ENCODE assay signal across 1 cellular context in the genomic region with DNA sequence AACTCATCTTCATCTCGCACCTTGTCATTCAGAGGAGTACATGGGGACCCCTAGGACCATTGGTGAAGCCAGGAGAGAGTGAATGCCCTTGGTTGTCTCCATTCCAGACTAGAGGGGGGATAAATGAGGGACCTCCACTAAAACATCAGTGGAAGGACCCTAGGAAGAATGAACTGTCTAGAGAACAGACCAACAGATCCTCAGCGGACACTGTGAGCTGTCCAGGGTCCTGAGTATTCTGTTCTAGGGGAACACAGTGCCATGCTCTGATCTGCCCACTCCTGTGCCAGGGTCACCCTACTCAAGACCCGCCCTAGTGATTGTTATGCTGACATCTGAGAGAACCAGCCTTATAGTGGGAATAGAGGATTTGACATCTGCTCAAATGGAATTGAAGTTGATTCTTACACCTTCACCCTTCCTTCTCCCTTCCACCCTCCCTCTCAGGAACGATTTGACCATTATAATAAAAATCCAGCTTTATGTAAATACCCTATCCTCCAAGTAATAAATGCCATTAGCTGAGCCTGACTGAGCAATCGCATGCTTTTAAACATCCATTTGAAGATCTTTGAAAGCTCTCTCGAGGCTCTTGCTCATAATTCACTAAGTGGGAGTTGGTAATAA.
TF ChIP-seq lines count a peak whose summit lies in the region.

No MANE protein-coding gene starts in this region.

TF ChIP-seq in HepG2, 621 proteins besides CTCF, POLR2A, EP300 and RAD21 (continued from another document and continues in another):
- TF ChIP-seq, protein P1, sequence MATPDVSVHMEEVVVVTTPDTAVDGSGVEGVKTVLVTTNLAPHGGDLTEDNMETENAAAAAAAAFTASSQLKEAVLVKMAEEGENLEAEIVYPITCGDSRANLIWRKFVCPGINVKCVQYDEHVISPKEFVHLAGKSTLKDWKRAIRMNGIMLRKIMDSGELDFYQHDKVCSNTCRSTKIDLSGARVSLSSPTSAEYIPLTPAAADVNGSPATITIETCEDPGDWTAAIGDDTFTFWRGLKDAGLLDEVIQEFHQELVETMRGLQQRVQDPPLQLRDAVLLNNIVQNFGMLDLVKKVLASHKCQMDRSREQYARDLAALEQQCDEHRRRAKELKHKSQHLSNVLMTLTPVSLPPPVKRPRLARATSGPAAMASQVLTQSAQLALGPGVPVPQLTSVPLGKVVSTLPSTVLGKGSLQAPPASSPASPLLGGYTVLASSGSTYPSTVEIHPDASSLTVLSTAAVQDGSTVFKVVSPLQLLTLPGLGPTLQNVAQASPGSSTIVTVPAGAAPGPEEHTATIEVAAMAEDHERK (CRISPR knock-in tag; IDR thresholded peaks at IDR 0.05; ENCODE audit: low read depth): no peak
- TF ChIP-seq, protein P2, sequence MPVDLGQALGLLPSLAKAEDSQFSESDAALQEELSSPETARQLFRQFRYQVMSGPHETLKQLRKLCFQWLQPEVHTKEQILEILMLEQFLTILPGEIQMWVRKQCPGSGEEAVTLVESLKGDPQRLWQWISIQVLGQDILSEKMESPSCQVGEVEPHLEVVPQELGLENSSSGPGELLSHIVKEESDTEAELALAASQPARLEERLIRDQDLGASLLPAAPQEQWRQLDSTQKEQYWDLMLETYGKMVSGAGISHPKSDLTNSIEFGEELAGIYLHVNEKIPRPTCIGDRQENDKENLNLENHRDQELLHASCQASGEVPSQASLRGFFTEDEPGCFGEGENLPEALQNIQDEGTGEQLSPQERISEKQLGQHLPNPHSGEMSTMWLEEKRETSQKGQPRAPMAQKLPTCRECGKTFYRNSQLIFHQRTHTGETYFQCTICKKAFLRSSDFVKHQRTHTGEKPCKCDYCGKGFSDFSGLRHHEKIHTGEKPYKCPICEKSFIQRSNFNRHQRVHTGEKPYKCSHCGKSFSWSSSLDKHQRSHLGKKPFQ (CRISPR knock-in tag; IDR thresholded peaks at IDR 0.05; ENCODE audit: insufficient replicate concordance): peak; percentile 49
- TF ChIP-seq ZMYM2 (CRISPR knock-in tag; IDR thresholded peaks at IDR 0.05) (no peak), NRL (CRISPR knock-in tag; IDR thresholded peaks at IDR 0.05; ENCODE audit: borderline replicate concordance) (no peak), ZNF615 (CRISPR knock-in tag; IDR thresholded peaks at IDR 0.05; ENCODE audit: borderline replicate concordance) (no peak), FOXP1 (IDR thresholded peaks at IDR 0.05) (no peak), FOXP1 (CRISPR knock-in tag; IDR thresholded peaks at IDR 0.05) (no peak), TP53 (CRISPR knock-in tag; conservative IDR thresholded peaks at IDR 0.05) (no peak), ZSCAN30 (CRISPR knock-in tag; IDR thresholded peaks at IDR 0.05) (no peak), ZNF451 (CRISPR knock-in tag; IDR thresholded peaks at IDR 0.05) (no peak), ZBTB1 (CRISPR knock-in tag; IDR thresholded peaks at IDR 0.05; ENCODE audit: borderline replicate concordance) (no peak; the same call in 1 of the 2 replicates), GABPB1 (CRISPR knock-in tag; IDR thresholded peaks at IDR 0.05) (no peak; the same call in 1 of the 2 replicates), XRCC5 (optimal IDR thresholded peaks at IDR 0.05; ENCODE audit: low read length) (peak; percentile 25), ZNF24 (IDR thresholded peaks at IDR 0.05) (no peak), SALL2 (CRISPR knock-in tag; IDR thresholded peaks at IDR 0.05) (no peak), ZNF230 (CRISPR knock-in tag; IDR thresholded peaks at IDR 0.05) (no peak), ZNF251 (CRISPR knock-in tag; IDR thresholded peaks at IDR 0.05) (no peak), ELF3 (CRISPR knock-in tag; IDR thresholded peaks at IDR 0.05) (peak; percentile 75), NFKB2 (CRISPR knock-in tag; IDR thresholded peaks at IDR 0.05; ENCODE audit: borderline replicate concordance) (no peak), ZNF709 (CRISPR knock-in tag; IDR thresholded peaks at IDR 0.05) (no peak), KDM1A (CRISPR knock-in tag; IDR thresholded peaks at IDR 0.05) (no peak), NFE2L2 (IDR thresholded peaks at IDR 0.05; ENCODE audit: low read length) (no peak), ARID2 (CRISPR knock-in tag; IDR thresholded peaks at IDR 0.05; ENCODE audit: borderline replicate concordance) (no peak), POLR2AphosphoS5 (IDR thresholded peaks at IDR 0.05; ENCODE audit: low read depth, low read length) (no peak), ATRX (CRISPR knock-in tag; IDR thresholded peaks at IDR 0.05; ENCODE audit: borderline replicate concordance) (no peak), TRIM24 (CRISPR knock-in tag; IDR thresholded peaks at IDR 0.05) (no peak), MIXL1 (CRISPR knock-in tag; IDR thresholded peaks at IDR 0.05) (0 out of 2 replicates have a peak, but pooled peaks have one; percentile 68), RFXANK (CRISPR knock-in tag; IDR thresholded peaks at IDR 0.05) (no peak), ZFP36L1 (CRISPR knock-in tag; IDR thresholded peaks at IDR 0.05) (0 out of 2 replicates have a peak, but pooled peaks have one; percentile 30), NR2C2 (CRISPR knock-in tag; IDR thresholded peaks at IDR 0.05; ENCODE audit: borderline replicate concordance) (no peak), ZNF180 (CRISPR knock-in tag; IDR thresholded peaks at IDR 0.05; ENCODE audit: borderline replicate concordance, low read depth) (no peak), REXO4 (CRISPR knock-in tag; IDR thresholded peaks at IDR 0.05; ENCODE audit: borderline replicate concordance) (no peak), NR2F6 (IDR thresholded peaks at IDR 0.05) (no peak), NR2F6 (CRISPR knock-in tag; IDR thresholded peaks at IDR 0.05) (no peak), RARG (CRISPR knock-in tag; IDR thresholded peaks at IDR 0.05; ENCODE audit: low read depth) (no peak)
- TF ChIP-seq, protein P3, sequence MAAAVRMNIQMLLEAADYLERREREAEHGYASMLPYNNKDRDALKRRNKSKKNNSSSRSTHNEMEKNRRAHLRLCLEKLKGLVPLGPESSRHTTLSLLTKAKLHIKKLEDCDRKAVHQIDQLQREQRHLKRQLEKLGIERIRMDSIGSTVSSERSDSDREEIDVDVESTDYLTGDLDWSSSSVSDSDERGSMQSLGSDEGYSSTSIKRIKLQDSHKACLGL (CRISPR knock-in tag; IDR thresholded peaks at IDR 0.05): no peak
- TF ChIP-seq, protein P4, sequence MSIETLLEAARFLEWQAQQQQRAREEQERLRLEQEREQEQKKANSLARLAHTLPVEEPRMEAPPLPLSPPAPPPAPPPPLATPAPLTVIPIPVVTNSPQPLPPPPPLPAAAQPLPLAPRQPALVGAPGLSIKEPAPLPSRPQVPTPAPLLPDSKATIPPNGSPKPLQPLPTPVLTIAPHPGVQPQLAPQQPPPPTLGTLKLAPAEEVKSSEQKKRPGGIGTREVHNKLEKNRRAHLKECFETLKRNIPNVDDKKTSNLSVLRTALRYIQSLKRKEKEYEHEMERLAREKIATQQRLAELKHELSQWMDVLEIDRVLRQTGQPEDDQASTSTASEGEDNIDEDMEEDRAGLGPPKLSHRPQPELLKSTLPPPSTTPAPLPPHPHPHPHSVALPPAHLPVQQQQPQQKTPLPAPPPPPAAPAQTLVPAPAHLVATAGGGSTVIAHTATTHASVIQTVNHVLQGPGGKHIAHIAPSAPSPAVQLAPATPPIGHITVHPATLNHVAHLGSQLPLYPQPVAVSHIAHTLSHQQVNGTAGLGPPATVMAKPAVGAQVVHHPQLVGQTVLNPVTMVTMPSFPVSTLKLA (IDR thresholded peaks at IDR 0.05): no peak
- TF ChIP-seq, protein P5, sequence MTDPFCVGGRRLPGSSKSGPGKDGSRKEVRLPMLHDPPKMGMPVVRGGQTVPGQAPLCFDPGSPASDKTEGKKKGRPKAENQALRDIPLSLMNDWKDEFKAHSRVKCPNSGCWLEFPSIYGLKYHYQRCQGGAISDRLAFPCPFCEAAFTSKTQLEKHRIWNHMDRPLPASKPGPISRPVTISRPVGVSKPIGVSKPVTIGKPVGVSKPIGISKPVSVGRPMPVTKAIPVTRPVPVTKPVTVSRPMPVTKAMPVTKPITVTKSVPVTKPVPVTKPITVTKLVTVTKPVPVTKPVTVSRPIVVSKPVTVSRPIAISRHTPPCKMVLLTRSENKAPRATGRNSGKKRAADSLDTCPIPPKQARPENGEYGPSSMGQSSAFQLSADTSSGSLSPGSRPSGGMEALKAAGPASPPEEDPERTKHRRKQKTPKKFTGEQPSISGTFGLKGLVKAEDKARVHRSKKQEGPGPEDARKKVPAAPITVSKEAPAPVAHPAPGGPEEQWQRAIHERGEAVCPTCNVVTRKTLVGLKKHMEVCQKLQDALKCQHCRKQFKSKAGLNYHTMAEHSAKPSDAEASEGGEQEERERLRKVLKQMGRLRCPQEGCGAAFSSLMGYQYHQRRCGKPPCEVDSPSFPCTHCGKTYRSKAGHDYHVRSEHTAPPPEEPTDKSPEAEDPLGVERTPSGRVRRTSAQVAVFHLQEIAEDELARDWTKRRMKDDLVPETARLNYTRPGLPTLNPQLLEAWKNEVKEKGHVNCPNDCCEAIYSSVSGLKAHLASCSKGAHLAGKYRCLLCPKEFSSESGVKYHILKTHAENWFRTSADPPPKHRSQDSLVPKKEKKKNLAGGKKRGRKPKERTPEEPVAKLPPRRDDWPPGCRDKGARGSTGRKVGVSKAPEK (CRISPR knock-in tag; IDR thresholded peaks at IDR 0.05; ENCODE audit: borderline replicate concordance): no peak
- TF ChIP-seq, protein P6, sequence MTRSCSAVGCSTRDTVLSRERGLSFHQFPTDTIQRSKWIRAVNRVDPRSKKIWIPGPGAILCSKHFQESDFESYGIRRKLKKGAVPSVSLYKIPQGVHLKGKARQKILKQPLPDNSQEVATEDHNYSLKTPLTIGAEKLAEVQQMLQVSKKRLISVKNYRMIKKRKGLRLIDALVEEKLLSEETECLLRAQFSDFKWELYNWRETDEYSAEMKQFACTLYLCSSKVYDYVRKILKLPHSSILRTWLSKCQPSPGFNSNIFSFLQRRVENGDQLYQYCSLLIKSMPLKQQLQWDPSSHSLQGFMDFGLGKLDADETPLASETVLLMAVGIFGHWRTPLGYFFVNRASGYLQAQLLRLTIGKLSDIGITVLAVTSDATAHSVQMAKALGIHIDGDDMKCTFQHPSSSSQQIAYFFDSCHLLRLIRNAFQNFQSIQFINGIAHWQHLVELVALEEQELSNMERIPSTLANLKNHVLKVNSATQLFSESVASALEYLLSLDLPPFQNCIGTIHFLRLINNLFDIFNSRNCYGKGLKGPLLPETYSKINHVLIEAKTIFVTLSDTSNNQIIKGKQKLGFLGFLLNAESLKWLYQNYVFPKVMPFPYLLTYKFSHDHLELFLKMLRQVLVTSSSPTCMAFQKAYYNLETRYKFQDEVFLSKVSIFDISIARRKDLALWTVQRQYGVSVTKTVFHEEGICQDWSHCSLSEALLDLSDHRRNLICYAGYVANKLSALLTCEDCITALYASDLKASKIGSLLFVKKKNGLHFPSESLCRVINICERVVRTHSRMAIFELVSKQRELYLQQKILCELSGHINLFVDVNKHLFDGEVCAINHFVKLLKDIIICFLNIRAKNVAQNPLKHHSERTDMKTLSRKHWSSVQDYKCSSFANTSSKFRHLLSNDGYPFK (CRISPR knock-in tag; IDR thresholded peaks at IDR 0.05; ENCODE audit: borderline replicate concordance): no peak
- TF ChIP-seq, protein P7, sequence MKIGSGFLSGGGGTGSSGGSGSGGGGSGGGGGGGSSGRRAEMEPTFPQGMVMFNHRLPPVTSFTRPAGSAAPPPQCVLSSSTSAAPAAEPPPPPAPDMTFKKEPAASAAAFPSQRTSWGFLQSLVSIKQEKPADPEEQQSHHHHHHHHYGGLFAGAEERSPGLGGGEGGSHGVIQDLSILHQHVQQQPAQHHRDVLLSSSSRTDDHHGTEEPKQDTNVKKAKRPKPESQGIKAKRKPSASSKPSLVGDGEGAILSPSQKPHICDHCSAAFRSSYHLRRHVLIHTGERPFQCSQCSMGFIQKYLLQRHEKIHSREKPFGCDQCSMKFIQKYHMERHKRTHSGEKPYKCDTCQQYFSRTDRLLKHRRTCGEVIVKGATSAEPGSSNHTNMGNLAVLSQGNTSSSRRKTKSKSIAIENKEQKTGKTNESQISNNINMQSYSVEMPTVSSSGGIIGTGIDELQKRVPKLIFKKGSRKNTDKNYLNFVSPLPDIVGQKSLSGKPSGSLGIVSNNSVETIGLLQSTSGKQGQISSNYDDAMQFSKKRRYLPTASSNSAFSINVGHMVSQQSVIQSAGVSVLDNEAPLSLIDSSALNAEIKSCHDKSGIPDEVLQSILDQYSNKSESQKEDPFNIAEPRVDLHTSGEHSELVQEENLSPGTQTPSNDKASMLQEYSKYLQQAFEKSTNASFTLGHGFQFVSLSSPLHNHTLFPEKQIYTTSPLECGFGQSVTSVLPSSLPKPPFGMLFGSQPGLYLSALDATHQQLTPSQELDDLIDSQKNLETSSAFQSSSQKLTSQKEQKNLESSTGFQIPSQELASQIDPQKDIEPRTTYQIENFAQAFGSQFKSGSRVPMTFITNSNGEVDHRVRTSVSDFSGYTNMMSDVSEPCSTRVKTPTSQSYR (CRISPR knock-in tag; IDR thresholded peaks at IDR 0.05; ENCODE audit: borderline replicate concordance): peak; percentile 61; the same call in 1 of the 2 replicates
- TF ChIP-seq, protein P8, sequence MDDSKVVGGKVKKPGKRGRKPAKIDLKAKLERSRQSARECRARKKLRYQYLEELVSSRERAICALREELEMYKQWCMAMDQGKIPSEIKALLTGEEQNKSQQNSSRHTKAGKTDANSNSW (CRISPR knock-in tag; IDR thresholded peaks at IDR 0.05; ENCODE audit: borderline replicate concordance): no peak
- TF ChIP-seq, protein P9, sequence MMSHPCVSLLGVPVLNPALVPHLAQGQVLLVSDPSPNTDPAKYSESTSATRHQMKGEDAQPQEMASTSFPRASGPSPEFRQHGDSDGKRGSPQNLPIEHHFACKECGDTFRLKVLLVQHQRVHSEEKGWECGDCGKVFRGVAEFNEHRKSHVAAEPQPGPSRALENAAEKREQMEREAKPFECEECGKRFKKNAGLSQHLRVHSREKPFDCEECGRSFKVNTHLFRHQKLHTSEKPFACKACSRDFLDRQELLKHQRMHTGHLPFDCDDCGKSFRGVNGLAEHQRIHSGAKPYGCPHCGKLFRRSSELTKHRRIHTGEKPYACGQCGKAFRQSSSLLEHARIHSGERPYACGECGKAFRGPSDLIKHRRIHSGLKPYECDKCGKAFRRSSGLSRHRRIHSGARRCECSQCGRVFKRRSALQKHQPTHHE (CRISPR knock-in tag; IDR thresholded peaks at IDR 0.05; ENCODE audit: borderline replicate concordance): no peak
- TF ChIP-seq, protein P10, sequence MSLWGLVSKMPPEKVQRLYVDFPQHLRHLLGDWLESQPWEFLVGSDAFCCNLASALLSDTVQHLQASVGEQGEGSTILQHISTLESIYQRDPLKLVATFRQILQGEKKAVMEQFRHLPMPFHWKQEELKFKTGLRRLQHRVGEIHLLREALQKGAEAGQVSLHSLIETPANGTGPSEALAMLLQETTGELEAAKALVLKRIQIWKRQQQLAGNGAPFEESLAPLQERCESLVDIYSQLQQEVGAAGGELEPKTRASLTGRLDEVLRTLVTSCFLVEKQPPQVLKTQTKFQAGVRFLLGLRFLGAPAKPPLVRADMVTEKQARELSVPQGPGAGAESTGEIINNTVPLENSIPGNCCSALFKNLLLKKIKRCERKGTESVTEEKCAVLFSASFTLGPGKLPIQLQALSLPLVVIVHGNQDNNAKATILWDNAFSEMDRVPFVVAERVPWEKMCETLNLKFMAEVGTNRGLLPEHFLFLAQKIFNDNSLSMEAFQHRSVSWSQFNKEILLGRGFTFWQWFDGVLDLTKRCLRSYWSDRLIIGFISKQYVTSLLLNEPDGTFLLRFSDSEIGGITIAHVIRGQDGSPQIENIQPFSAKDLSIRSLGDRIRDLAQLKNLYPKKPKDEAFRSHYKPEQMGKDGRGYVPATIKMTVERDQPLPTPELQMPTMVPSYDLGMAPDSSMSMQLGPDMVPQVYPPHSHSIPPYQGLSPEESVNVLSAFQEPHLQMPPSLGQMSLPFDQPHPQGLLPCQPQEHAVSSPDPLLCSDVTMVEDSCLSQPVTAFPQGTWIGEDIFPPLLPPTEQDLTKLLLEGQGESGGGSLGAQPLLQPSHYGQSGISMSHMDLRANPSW (CRISPR knock-in tag; IDR thresholded peaks at IDR 0.05; ENCODE audit: borderline replicate concordance): no peak
